In genomic region chr11:47425611-47426010, GRCh38 we compare ENCODE assay signal across 1 cellular context.
TF ChIP-seq lines count a peak whose summit lies in the region.

No MANE protein-coding gene starts in this region.

TF ChIP-seq in H1, 55 proteins besides CTCF, POLR2A, EP300 and RAD21:
- TF ChIP-seq JUN (IDR thresholded peaks at IDR 0.05; ENCODE audit: low read depth, low read length) (no peak), JUND (IDR thresholded peaks at IDR 0.05; ENCODE audit: low read length) (no peak), CREB1 (IDR thresholded peaks at IDR 0.05) (no peak), BRCA1 (IDR thresholded peaks at IDR 0.05; ENCODE audit: low read depth, low read length) (no peak), SAP30 (IDR thresholded peaks at IDR 0.05; ENCODE audit: insufficient read depth, insufficient replicate concordance, low read length) (no peak), HDAC6 (IDR thresholded peaks at IDR 0.05; ENCODE audit: low read depth, low read length) (no peak), EGR1 (IDR thresholded peaks at IDR 0.05; ENCODE audit: borderline replicate concordance, low read depth, low read length) (no peak), KDM1A (IDR thresholded peaks at IDR 0.05; ENCODE audit: borderline replicate concordance, low read length) (no peak), CBX8 (IDR thresholded peaks at IDR 0.05; ENCODE audit: borderline replicate concordance, low read depth, low read length) (no peak)
TF ChIP-seq in H1: peak in this region for 0.
